In the genomic region with DNA sequence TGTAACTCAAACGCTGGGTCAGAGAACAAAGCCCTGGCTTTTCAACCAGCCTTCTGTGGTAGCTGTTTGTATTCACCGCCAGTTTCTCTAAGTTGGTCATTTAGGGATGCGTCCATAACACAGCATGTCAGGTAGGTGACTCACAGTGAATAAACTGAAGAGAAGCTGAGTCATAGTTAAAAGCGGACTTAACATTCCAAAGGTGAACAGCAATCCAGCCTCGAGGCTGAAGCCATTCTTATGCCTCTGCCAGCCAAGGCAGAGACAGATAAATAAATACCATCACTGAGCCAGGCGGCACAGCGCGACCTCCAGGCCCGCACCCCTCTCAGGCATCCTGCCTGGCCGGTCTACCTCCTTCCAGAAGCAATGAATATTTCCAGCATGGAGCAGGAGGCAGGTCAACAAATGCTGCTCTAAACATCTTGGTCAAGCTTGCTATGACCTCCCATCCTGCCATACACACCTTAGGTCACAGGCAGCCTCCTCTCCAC, we compare ENCODE assay signal across 8 cellular contexts. TPM values are rescaled to one million over a fixed set of nuclear protein-coding genes. Genes with fewer than 3 reads are reported as not detected.
DNase-seq lines count a peak whose midpoint lies in the region; ATAC-seq and TF ChIP-seq lines count a peak whose summit lies in the region.

No MANE protein-coding gene starts in this region.

- H3K4me1 Mint-ChIP-seq in activated T-helper 2 cell treated with anti-CD3 and anti-CD28 coated beads, Interferon-gamma antibody, Interleukin-2, Interleukin-4, amounts not matched to agents 10 μg/mL and 5 μg/mL and 100 μg/mL, durations not matched to agents 14 hours and 24 hours and 36 hours (ENCODE audit: low read depth) = no peaks in the 10 kb centered on the region

- H3K27me3 Mint-ChIP-seq in activated T-helper 2 cell treated with anti-CD3 and anti-CD28 coated beads, Interferon-gamma antibody, Interleukin-2, Interleukin-4, amounts not matched to agents 10 μg/mL and 5 μg/mL and 100 μg/mL, durations not matched to agents 14 hours and 24 hours and 36 hours (ENCODE audit: low read depth) = peaks cover 9% of the 10 kb centered on the region

- intact Hi-C loops in sciatic nerve (cut with DNase I) = no loop called here
- intact Hi-C loops in activated T-helper 2 cell treated with anti-CD3 and anti-CD28 coated beads, Interferon-gamma antibody, Interleukin-2, Interleukin-4, amounts not matched to agents 10 μg/mL and 5 μg/mL and 100 μg/mL, durations not matched to agents 14 hours and 24 hours and 36 hours (cut with micrococcal nuclease) = no loop called here

- DNase-seq in ELR (ENCODE audit: low read depth) (peak; percentile 97), RPMI7951 (ENCODE audit: low read depth) (peak; percentile 96), fibroblast of villous mesenchyme (ENCODE audit: low read depth) (peak; percentile 84), retinal pigment epithelial cell (ENCODE audit: low read depth) (peak; percentile 95), NCI-H2227 treated with DMSO at 0.1 percent for 48 hours (lab: John Stamatoyannopoulos, UW) (no peak), sciatic nerve (ENCODE audit: low spot score) (no peak), T-helper 9 cell (no peak)
- DNase-seq in activated T-helper 2 cell treated with anti-CD3 and anti-CD28 coated beads, Interferon-gamma antibody, Interleukin-2, Interleukin-4, amounts not matched to agents 10 μg/mL and 5 μg/mL and 100 μg/mL, durations not matched to agents 14 hours and 24 hours and 36 hours (ENCODE audit: low spot score) = no peak

- no peak for ATAC-seq in sciatic nerve

- H3K4me3 Mint-ChIP-seq in activated T-helper 2 cell treated with anti-CD3 and anti-CD28 coated beads, Interferon-gamma antibody, Interleukin-2, Interleukin-4, amounts not matched to agents 10 μg/mL and 5 μg/mL and 100 μg/mL, durations not matched to agents 14 hours and 24 hours and 36 hours (ENCODE audit: low read depth) = no peak overlapping the region

- H3K27ac Mint-ChIP-seq in activated T-helper 2 cell treated with anti-CD3 and anti-CD28 coated beads, Interferon-gamma antibody, Interleukin-2, Interleukin-4, amounts not matched to agents 10 μg/mL and 5 μg/mL and 100 μg/mL, durations not matched to agents 14 hours and 24 hours and 36 hours = no peak overlapping the region

- H3K9me3 Mint-ChIP-seq in activated T-helper 2 cell treated with anti-CD3 and anti-CD28 coated beads, Interferon-gamma antibody, Interleukin-2, Interleukin-4, amounts not matched to agents 10 μg/mL and 5 μg/mL and 100 μg/mL, durations not matched to agents 14 hours and 24 hours and 36 hours = no peaks in the 10 kb centered on the region

- no peaks in the 10 kb centered on the region for H3K36me3 Mint-ChIP-seq in activated T-helper 2 cell treated with anti-CD3 and anti-CD28 coated beads, Interferon-gamma antibody, Interleukin-2, Interleukin-4, amounts not matched to agents 10 μg/mL and 5 μg/mL and 100 μg/mL, durations not matched to agents 14 hours and 24 hours and 36 hours (ENCODE audit: low read depth)

- H3K4me3 ChIP-seq in fibroblast of villous mesenchyme (ENCODE audit: low read depth, low read length) = no peak overlapping the region
- H3K4me3 ChIP-seq in retinal pigment epithelial cell (ENCODE audit: low read length) = no peak overlapping the region

- TF ChIP-seq CTCF in fibroblast of villous mesenchyme (IDR thresholded peaks at IDR 0.05; ENCODE audit: insufficient read depth, low read depth, low read length) (no peak), retinal pigment epithelial cell (conservative IDR thresholded peaks at IDR 0.05; ENCODE audit: low read depth, low read length) (no peak)

RNA-seq across cellular contexts. Expression of a gene that starts 12.4 kb away (rescaled TPM):
- total RNA-seq in RPMI7951 (2014; rRNA removed; shearing (Covaris generic)) = 0.12 TPM in 1 of 2 replicates, not detected in the other
- total RNA-seq in fibroblast of villous mesenchyme = not detected in 2 replicates
- 0.36 TPM for total RNA-seq in sciatic nerve
- not detected in 2 replicates for total RNA-seq in activated T-helper 2 cell treated with anti-CD3 and anti-CD28 coated beads, Interferon-gamma antibody, Interleukin-2, Interleukin-4, amounts not matched to agents 10 μg/mL and 5 μg/mL and 100 μg/mL, durations not matched to agents 14 hours and 24 hours and 36 hours

Comparison
In these comparisons a context has a peak if more than half of its experiments do, and no peak if none do; other contexts are left out.
1. DNase-seq: peak in ELR (single experiment), RPMI7951 (single experiment), fibroblast of villous mesenchyme (single experiment) and retinal pigment epithelial cell (single experiment); none in NCI-H2227 treated with DMSO at 0.1 percent for 48 hours (single experiment), sciatic nerve (single experiment), activated T-helper 2 cell treated with anti-CD3 and anti-CD28 coated beads, Interferon-gamma antibody, Interleukin-2, Interleukin-4, amounts not matched to agents 10 μg/mL and 5 μg/mL and 100 μg/mL, durations not matched to agents 14 hours and 24 hours and 36 hours (single experiment) and T-helper 9 cell (single experiment).